Comparison of ENCODE assay signal across 16 cellular contexts in the genomic region with DNA sequence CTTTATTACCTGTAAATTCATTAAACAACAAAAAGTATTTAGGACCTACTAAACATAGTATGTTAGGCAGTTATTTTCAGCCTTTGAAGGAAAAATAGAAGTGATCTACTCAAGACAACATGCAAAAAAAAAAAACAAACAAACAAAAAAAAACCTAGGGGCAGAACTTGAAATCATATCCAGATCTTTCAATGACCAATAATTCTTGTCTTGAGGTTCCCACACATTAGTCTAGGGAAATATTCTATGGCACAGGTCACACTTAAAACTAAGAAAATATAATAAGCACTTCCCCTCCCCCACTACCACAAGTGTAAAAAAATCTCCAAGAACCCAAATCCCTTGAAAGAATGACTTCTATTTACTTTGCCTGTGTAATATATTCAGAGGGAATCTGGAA. TPM values are rescaled to one million over a fixed set of nuclear protein-coding genes. Genes with fewer than 3 reads are reported as not detected.
DNase-seq lines count a peak whose midpoint lies in the region; ATAC-seq, FAIRE-seq and TF ChIP-seq lines count a peak whose summit lies in the region.
"Had no signal": no experiment of that assay in that cellular context is flagged by ENCODE, and none has a peak within 500 bp of the region (broad histone marks: within the 10 kb centered on the region; RNA-seq: fewer than 3 reads in every experiment).

No MANE protein-coding gene starts in this region.

- ATAC-seq in HepG2 (no peak), right lobe of liver (no peak), WTC11 (no peak), HG03460 (IDR thresholded peaks at IDR 0.05; ENCODE audit: unreplicated experiment) (no peak)

- H3K9ac ChIP-seq in HepG2 (ENCODE audit: insufficient read depth, low read depth, low read length) = no peak overlapping the region
- no peak overlapping the region for H3K9ac ChIP-seq in keratinocyte (ENCODE audit: control insufficient read depth, extremely low read depth, insufficient read depth, low read length)

- H3K9me3 ChIP-seq in HepG2 (ENCODE audit: low read length) = no peaks in the 10 kb centered on the region
- H3K9me3 ChIP-seq in right lobe of liver = no peaks in the 10 kb centered on the region
- no peaks in the 10 kb centered on the region for H3K9me3 ChIP-seq in keratinocyte (ENCODE audit: control insufficient read depth, low read depth, low read length)
- H3K9me3 ChIP-seq in uterus = no peaks in the 10 kb centered on the region
- H3K9me3 ChIP-seq: SJCRH30 had no signal

- H3K4me3 Mint-ChIP-seq in WTC11 = no peak overlapping the region

- H3K9me3 Mint-ChIP-seq in WTC11 = no peaks in the 10 kb centered on the region

- DNase-seq in HepG2 (ENCODE audit: low spot score) (no peak), right lobe of liver (no peak), WTC11 (ENCODE audit: low spot score) (no peak), keratinocyte (ENCODE audit: low read depth, low spot score) (no peak), uterus (no peak), AG08396 (ENCODE audit: low spot score) (no peak), activated gamma-delta T cell treated with Interleukin-2 at 50 U/mL for 16 hours (no peak)
- DNase-seq: activated CD4-positive, alpha-beta T cell treated with anti-CD3 and anti-CD28 coated beads, Interleukin-2, amount 50 U/mL, for 1 hour; aorta; hypothalamus; mesenchymal stem cell; NCI-H146; NCI-H82; SJCRH30 had no signal

- TF ChIP-seq POLR2A in HepG2 (IDR thresholded peaks at IDR 0.05; ENCODE audit: insufficient read depth in 1 of 2, low read depth in 2 of 2, low read length in 2 of 2) (no peak), right lobe of liver (IDR thresholded peaks at IDR 0.05) (no peak), uterus (IDR thresholded peaks at IDR 0.05) (no peak)

- H3K4me2 ChIP-seq in HepG2 (ENCODE audit: low read depth, low read length) = peak overlapping the region; percentile 25
- no peak overlapping the region for H3K4me2 ChIP-seq in keratinocyte (ENCODE audit: control insufficient read depth, extremely low read depth, insufficient read depth, low read depth, low read length)

- H3K27ac Mint-ChIP-seq in WTC11 = 0 out of 2 replicates have a peak overlapping the region, but pooled peaks have one; percentile 10

- no peak for TF ChIP-seq CTCF in HepG2 (CRISPR knock-in tag; IDR thresholded peaks at IDR 0.05)
- no peak for TF ChIP-seq CTCF in right lobe of liver (IDR thresholded peaks at IDR 0.05)
- no peak for TF ChIP-seq CTCF in WTC11 (IDR thresholded peaks at IDR 0.05)
- no peak for TF ChIP-seq CTCF in keratinocyte (optimal IDR thresholded peaks at IDR 0.05 in 1 of 3, IDR thresholded peaks at IDR 0.05 in 1 of 3, conservative IDR thresholded peaks at IDR 0.05 in 1 of 3; ENCODE audit: extremely low read depth in 1 of 3, insufficient read depth in 2 of 3, low read length in 3 of 3)
- TF ChIP-seq CTCF in uterus (IDR thresholded peaks at IDR 0.05) = no peak

- no peaks in the 10 kb centered on the region; a peak in 1 of 5 replicates for H3K27me3 ChIP-seq in HepG2 (ENCODE audit: control insufficient read depth in 1 of 2, insufficient read depth in 2 of 2, low read length in 2 of 2)
- no peaks in the 10 kb centered on the region for H3K27me3 ChIP-seq in right lobe of liver
- no peaks in the 10 kb centered on the region for H3K27me3 ChIP-seq in keratinocyte (ENCODE audit: control insufficient read depth, extremely low read depth, insufficient read depth, low read length)
- H3K27me3 ChIP-seq in uterus = no peaks in the 10 kb centered on the region
- H3K27me3 ChIP-seq: SJCRH30 had no signal

- H3K4me1 ChIP-seq in HepG2 (ENCODE audit: insufficient read depth, low read length) (peaks cover 46% of the 10 kb centered on the region), right lobe of liver (peaks cover 0 to 16% (median 6%) of the 10 kb centered on the region in 4 donors), keratinocyte (ENCODE audit: control insufficient read depth, extremely low read depth, insufficient read depth, low read length) (peaks cover 27% of the 10 kb centered on the region), uterus (peaks cover 2 to 10% of the 10 kb centered on the region in 2 donors)

- peaks cover 5% of the 10 kb centered on the region for H3K36me3 Mint-ChIP-seq in WTC11

- no TSS peak for BruUV-seq in HepG2 (replicated peaks; lab: Mats Ljungman, UMichigan)

- H2AFZ ChIP-seq in HepG2 (ENCODE audit: low read length) (no peak overlapping the region), keratinocyte (ENCODE audit: control insufficient read depth, low read length) (no peak overlapping the region)

- TF ChIP-seq RAD21 in HepG2 (CRISPR knock-in tag; IDR thresholded peaks at IDR 0.05) = no peak

- CTCF ChIA-PET in HepG2 (lab: Yijun Ruan, JAX; ENCODE audit: low intra/inter-chr PET ratio, low total read pairs) = no interaction called here
- CTCF ChIA-PET in WTC11 (lab: Charles Lee) = no interaction called here

- peaks cover 3% of the 10 kb centered on the region; the same call in 1 of the 2 replicates for H4K20me1 ChIP-seq in HepG2 (ENCODE audit: insufficient read depth, low read length)
- H4K20me1 ChIP-seq in keratinocyte (ENCODE audit: control insufficient read depth, extremely low read depth, insufficient read depth, low read length) = no peaks in the 10 kb centered on the region

- peaks cover 62% of the 10 kb centered on the region for H3K4me1 Mint-ChIP-seq in WTC11

- intact Hi-C loops in HepG2 (cut with micrococcal nuclease; ENCODE audit: unreplicated experiment) = loop anchor here (5.0 kb wide), 2 partner anchors 33 to 118 kb away; no protein-coding TSS in a partner anchor
- intact Hi-C loops in right lobe of liver (cut with DNase I) = no loop called here
- intact Hi-C loops in uterus (cut with DNase I; ENCODE audit: low total_unique reads) = loop anchor here (10.0 kb wide), 1 partner anchor 64 kb away; no protein-coding TSS in a partner anchor

- no peaks in the 10 kb centered on the region for H3K27me3 Mint-ChIP-seq in WTC11 (ENCODE audit: low read depth)

- H3K4me3 ChIP-seq in HepG2 (replicated peaks in 1 of 3; ENCODE audit: insufficient read depth in 1 of 3, low read depth in 2 of 3, low read length in 3 of 3) (no peak overlapping the region), right lobe of liver (no peak overlapping the region), keratinocyte (ENCODE audit: control insufficient read depth in 2 of 3, extremely low read depth in 1 of 3, insufficient read depth in 2 of 3, low read depth in 1 of 3, low read length in 3 of 3) (no peak overlapping the region), uterus (no peak overlapping the region)
- H3K4me3 ChIP-seq: SJCRH30 had no signal

- H3K36me3 ChIP-seq in HepG2 (replicated peaks in 1 of 2; ENCODE audit: control insufficient read depth in 1 of 2, insufficient read depth in 2 of 2, low read length in 2 of 2) (peaks cover 4 to 7% of the 10 kb centered on the region in 2 experiments; a peak in 2 of 5 replicates), right lobe of liver (no peaks in the 10 kb centered on the region), keratinocyte (ENCODE audit: control insufficient read depth in 2 of 2, extremely low read depth in 1 of 2, insufficient read depth in 2 of 2, low read length in 2 of 2) (no peaks in the 10 kb centered on the region), uterus (no peaks in the 10 kb centered on the region)

- POLR2A ChIA-PET in HepG2 (lab: Yijun Ruan, JAX) (no interaction called here), WTC11 (lab: Charles Lee) (no interaction called here)

- no peak for FAIRE-seq in HepG2 (lab: Jason Lieb, UNC)
- FAIRE-seq in keratinocyte (lab: Jason Lieb, UNC) = no peak
- FAIRE-seq: HTR-8/SVneo had no signal

- no peak for TF ChIP-seq EP300 in HepG2 (IDR thresholded peaks at IDR 0.05; ENCODE audit: low read depth in 2 of 2, low read length in 2 of 2)
- no peak for TF ChIP-seq EP300 in HepG2 (CRISPR knock-in tag; IDR thresholded peaks at IDR 0.05; ENCODE audit: borderline replicate concordance)

- H3K27ac ChIP-seq in HepG2 (ENCODE audit: extremely low read length, insufficient read depth, low read length) (no peak overlapping the region), right lobe of liver (no peak overlapping the region), keratinocyte (ENCODE audit: control insufficient read depth, insufficient read depth, low read length) (peak overlapping the region; percentile 1), uterus (peak overlapping the region; percentile 94 to 99)
- H3K27ac ChIP-seq: SJCRH30 had no signal

- H3K9me1 ChIP-seq in keratinocyte (ENCODE audit: control insufficient read depth, extremely low read depth, insufficient read depth, low read length) = no peaks in the 10 kb centered on the region

- in situ Hi-C loops in HepG2 (cut with HindIII; ENCODE audit: extremely low pct_ligation_motif_present, low pct_unique_long_range_greater_than_20kb) = no loop called here

- dilution Hi-C loops in keratinocyte (cut with MboI; ENCODE audit: extremely low pct_ligation_motif_present, low sequenced_read_pairs) = no loop called here

- peaks cover 79% of the 10 kb centered on the region for H3K79me2 ChIP-seq in HepG2 (ENCODE audit: insufficient read depth, low read length)
- H3K79me2 ChIP-seq in keratinocyte (ENCODE audit: control insufficient read depth, insufficient read depth, low read length) = peaks cover 83% of the 10 kb centered on the region

RNA-seq across cellular contexts. Expression of a gene that starts 3.6 kb away (rescaled TPM):
- total RNA-seq in HepG2 (2016; rRNA removed; fragmentation: Illumina TruSeq; extraction: Trizol) (12.5 and 14.9 TPM in 2 replicates), right lobe of liver (10 to 100 TPM in 1 of 6 experiments, 1 to 10 TPM in 5; 4.7 to 18.8 (median 8.3) TPM), WTC11 (2021) (43.0 to 53.5 TPM (median 47.3 TPM) in 3 replicates), uterus (10 to 100 TPM; 26.2 to 54.7 (median 37.4) TPM)
- 2.5 and 3.3 TPM in 2 replicates for total RNA-seq in HepG2 (2016; cell fraction: cytosol; rRNA removed; fragmentation: Illumina TruSeq; extraction: Trizol; ENCODE audit: low read depth)
- total RNA-seq in HepG2 (2016; cell fraction: insoluble cytoplasmic fraction; rRNA removed; fragmentation: Illumina TruSeq; extraction: Trizol) = 12.6 and 13.4 TPM in 2 replicates
- total RNA-seq in HepG2 (2016; cell fraction: membrane; rRNA removed; fragmentation: Illumina TruSeq; extraction: Trizol) = 8.4 and 8.8 TPM in 2 replicates
- total RNA-seq in HepG2 (2016; cell fraction: nucleus; rRNA removed; fragmentation: Illumina TruSeq; extraction: Trizol) = 15.1 and 17.0 TPM in 2 replicates
- polyA plus RNA-seq in HepG2 (2011; rRNA removed) (12.9 and 16.2 TPM in 2 replicates), keratinocyte (14.1 to 21.2 TPM (median 17.0 TPM) in 3 replicates)
- polyA plus RNA-seq in HepG2 (2011; cell fraction: cytosol; rRNA removed) = 7.3 and 10.7 TPM in 2 replicates
- 13.3 and 15.0 TPM in 2 replicates for polyA plus RNA-seq in HepG2 (2011; cell fraction: nucleus; rRNA removed)
- polyA plus RNA-seq in HepG2 (2012) = 16.2 and 18.9 TPM in 2 replicates
- 0.62 and 0.97 TPM in 2 replicates for polyA plus RNA-seq in HepG2 (2016; cell fraction: cytosol; fragmentation: Illumina TruSeq; extraction: Trizol; ENCODE audit: low read depth)
- 13.0 and 13.7 TPM in 2 replicates for polyA plus RNA-seq in HepG2 (2016; cell fraction: insoluble cytoplasmic fraction; fragmentation: Illumina TruSeq; extraction: Trizol; ENCODE audit: low read depth)
- polyA plus RNA-seq in HepG2 (2016; cell fraction: membrane; fragmentation: Illumina TruSeq; extraction: Trizol; ENCODE audit: low read depth) = 3.4 and 3.7 TPM in 2 replicates
- 16.7 and 17.7 TPM in 2 replicates for polyA plus RNA-seq in HepG2 (2016; cell fraction: nucleus; fragmentation: Illumina TruSeq; extraction: Trizol; ENCODE audit: insufficient read depth, low read depth)
- 2.3 and 28.4 TPM in 2 replicates for polyA minus RNA-seq in HepG2 (2011; rRNA and poly(A)+ RNA removed; ENCODE audit: low replicate concordance)
- polyA minus RNA-seq in HepG2 (2011; cell fraction: cytosol; rRNA and poly(A)+ RNA removed) = 18.2 and 21.7 TPM in 2 replicates
- 28.5 and 29.6 TPM in 2 replicates for polyA minus RNA-seq in HepG2 (2011; cell fraction: nucleus; rRNA and poly(A)+ RNA removed)
- 24.6 TPM for polyA plus RNA-seq in keratinocyte (2011; ENCODE audit: low read depth)
- 11.1 and 18.0 TPM in 2 replicates for polyA plus RNA-seq in keratinocyte (2011; cell fraction: cytosol; rRNA removed)
- polyA plus RNA-seq in keratinocyte (2011; cell fraction: nucleus; rRNA removed) = 18.2 and 22.7 TPM in 2 replicates
- polyA plus RNA-seq in keratinocyte (2012; ENCODE audit: low replicate concordance) = 10.1 and 30.1 TPM in 2 replicates
- 3.6 to 21.1 TPM (median 13.4 TPM) in 3 replicates for polyA minus RNA-seq in keratinocyte
- polyA minus RNA-seq in keratinocyte (2011; cell fraction: cytosol; rRNA and poly(A)+ RNA removed) = 21.7 TPM
- 16.0 and 24.6 TPM in 2 replicates for polyA minus RNA-seq in keratinocyte (2011; cell fraction: nucleus; rRNA and poly(A)+ RNA removed)

Comparison
In these comparisons a context has a peak if more than half of its experiments do, and no peak if none do; other contexts are left out.
1. intact Hi-C loops: an anchor here in HepG2 (5.0 kb wide) and uterus (10.0 kb wide); none called in right lobe of liver.
2. H3K27ac ChIP-seq: peak in keratinocyte (single experiment) and uterus (2 of 2); none in HepG2 (single experiment) and right lobe of liver (0 of 3).